33 cellular contexts compared by ENCODE assay signal in the genomic region with DNA sequence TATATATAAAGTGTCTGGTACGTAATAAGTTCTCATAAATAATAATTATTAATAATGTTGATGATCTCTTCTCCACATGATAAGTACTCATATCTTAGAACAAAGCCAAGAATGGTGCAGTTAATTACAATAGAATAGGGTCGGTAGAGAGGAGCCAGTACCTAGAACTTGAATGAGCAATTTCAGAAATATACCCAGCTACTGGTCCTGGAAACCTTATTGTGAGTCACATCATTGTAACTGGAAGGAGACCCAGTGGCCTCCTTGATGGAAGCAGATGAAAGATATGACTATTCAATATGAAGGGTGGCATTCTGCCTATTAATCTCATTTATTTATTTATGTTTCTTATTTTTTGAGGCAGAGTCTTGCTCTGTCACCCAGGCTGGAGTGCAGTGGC. TPM values are rescaled to one million over a fixed set of nuclear protein-coding genes. Genes with fewer than 3 reads are reported as not detected.
"Had no signal": no experiment of that assay in that cellular context is flagged by ENCODE, and none has a peak within 500 bp of the region (broad histone marks: within the 10 kb centered on the region; RNA-seq: fewer than 3 reads in every experiment).

No MANE protein-coding gene starts in this region.

- H3K36me3 ChIP-seq: gastroesophageal sphincter, heart left ventricle, left lung, prostate gland, right atrium auricular region, stomach, thyroid gland had no signal

- H3K27ac Mint-ChIP-seq: effector memory CD8-positive, alpha-beta T cell; nephron progenitor cell; type B pancreatic cell had no signal

- DNase-seq: cortex of kidney; effector memory CD8-positive, alpha-beta T cell; foreskin fibroblast; heart left ventricle; left cardiac atrium; left lung; naive thymus-derived CD8-positive, alpha-beta T cell; nephron progenitor cell; nucleus accumbens; stimulated activated CD4-positive, alpha-beta T cell treated with anti-CD3 and anti-CD28 coated beads, Interleukin-12 subunit alpha, Interleukin-12 subunit beta, amount 100 ng/mL, for 4 hours; stimulated activated CD4-positive, alpha-beta T cell treated with anti-CD3 and anti-CD28 coated beads, Interleukin-1b, Interleukin-23, amount 100 ng/mL, for 48 hours; stimulated activated CD4-positive, alpha-beta T cell treated with anti-CD3 and anti-CD28 coated beads, Interleukin-4, amount 100 ng/mL, for 1 hour; stimulated activated CD8-positive, alpha-beta memory T cell treated with anti-CD3 and anti-CD28 coated beads, Interleukin-4, amount 100 ng/mL, for 48 hours; stimulated activated naive CD4-positive, alpha-beta T cell treated with Interleukin-2 at 50 U/mL for 16 hours; stomach; thyroid gland had no signal

- ATAC-seq: effector memory CD8-positive, alpha-beta T cell; esophagus mucosa; gastroesophageal sphincter; heart left ventricle; left cardiac atrium; left lung; naive thymus-derived CD8-positive, alpha-beta T cell; sciatic nerve had no signal

- H3K4me1 ChIP-seq: gastroesophageal sphincter, heart left ventricle, left lung, prostate gland, right atrium auricular region, thyroid gland had no signal

- H3K27me3 ChIP-seq: gastroesophageal sphincter, heart left ventricle, hepatocyte, left lung, right atrium auricular region, stomach, thyroid gland had no signal

- H3K27ac ChIP-seq: gastroesophageal sphincter, heart left ventricle, hepatocyte, left lung, prostate gland, right atrium auricular region, stomach, thyroid gland had no signal

- H3K4me3 Mint-ChIP-seq: effector memory CD8-positive, alpha-beta T cell; naive thymus-derived CD8-positive, alpha-beta T cell; nephron progenitor cell; type B pancreatic cell had no signal

- H3K27me3 Mint-ChIP-seq: type B pancreatic cell had no signal

- H3K9me3 ChIP-seq: gastroesophageal sphincter, heart left ventricle, left lung, prostate gland, right atrium auricular region, stomach, thyroid gland had no signal

- H3K9me3 Mint-ChIP-seq: effector memory CD8-positive, alpha-beta T cell; naive thymus-derived CD8-positive, alpha-beta T cell; nephron progenitor cell had no signal

- H3K4me3 ChIP-seq: gastroesophageal sphincter, heart left ventricle, hepatocyte, left lung, prostate gland, right atrium auricular region, smooth muscle cell, stomach, thyroid gland had no signal

- H3K36me3 Mint-ChIP-seq: type B pancreatic cell had no signal

- H3K4me2 ChIP-seq: hepatocyte, smooth muscle cell had no signal

- H2AFZ ChIP-seq: hepatocyte had no signal

- H3K4me1 Mint-ChIP-seq: naive thymus-derived CD8-positive, alpha-beta T cell; nephron progenitor cell had no signal

- H3K79me2 ChIP-seq: hepatocyte had no signal

RNA-seq across cellular contexts. Expression of a gene that starts 37.7 kb away (rescaled TPM):
- total RNA-seq: dermis microvascular lymphatic vessel endothelial cell; gastroesophageal sphincter; heart left ventricle; kidney epithelial cell; left cardiac atrium; lung microvascular endothelial cell; mesenteric fat pad; myocyte; naive thymus-derived CD8-positive, alpha-beta T cell; osteocyte; right atrium auricular region; sciatic nerve; smooth muscle cell; subcutaneous adipose tissue; temporal lobe; urinary bladder had no signal
- polyA plus RNA-seq: naive thymus-derived CD8-positive, alpha-beta T cell; smooth muscle cell had no signal
